ENCODE assay signal across 12 cellular contexts in genomic region chr18:54148678-54149077, GRCh38.
DNase-seq lines count a peak whose midpoint lies in the region; ATAC-seq and TF ChIP-seq lines count a peak whose summit lies in the region.
"Had no signal": no experiment of that assay in that cellular context is flagged by ENCODE, and none has a peak within 500 bp of the region (broad histone marks: within the 10 kb centered on the region; RNA-seq: fewer than 3 reads in every experiment).

No MANE protein-coding gene starts in this region.

- POLR2A ChIA-PET in MCF 10A (lab: Yijun Ruan, JAX) = interaction anchor here (0.8 to 5.7 kb wide), 15 partner anchors 8 to 107 kb away, joined by 3 to 30 read pairs (median 4); partner anchors contain the start of gene MBD2

- H2AFZ ChIP-seq in OCI-LY3 (ENCODE audit: low read depth, low read length) = no peak overlapping the region

- H3K36me3 Mint-ChIP-seq in Calu3 (ENCODE audit: insufficient read depth, unreplicated experiment) = peaks cover 12% of the 10 kb centered on the region
- peaks cover 22% of the 10 kb centered on the region for H3K36me3 Mint-ChIP-seq in MCF 10A (ENCODE audit: insufficient read depth, unreplicated experiment)
- peaks cover 21% of the 10 kb centered on the region for H3K36me3 Mint-ChIP-seq in osteocyte (ENCODE audit: unreplicated experiment)

- BruUV-seq in Calu3 (replicated peaks; lab: Mats Ljungman, UMichigan) (no TSS peak), MCF 10A (replicated peaks; lab: Mats Ljungman, UMichigan) (TSS peak; percentile 32)

- H3K4me3 ChIP-seq in OCI-LY3 (ENCODE audit: low read length) (peak overlapping the region; percentile 3; the same call in 1 of the 2 replicates), gastrocnemius medialis (no peak overlapping the region)
- H3K4me3 ChIP-seq: body of pancreas had no signal

- in situ Hi-C loops in gastrocnemius medialis (cut with MboI; ENCODE audit: low sequenced_read_pairs in 4 of 4) = no loop called here

- H3K27ac Mint-ChIP-seq in Calu3 (ENCODE audit: unreplicated experiment) (peak overlapping the region; percentile 79), MCF 10A (ENCODE audit: low read depth, unreplicated experiment) (peak overlapping the region; percentile 99), osteocyte (ENCODE audit: unreplicated experiment) (peak overlapping the region; percentile 92)

- H3K9me3 Mint-ChIP-seq in Calu3 (ENCODE audit: low read depth, unreplicated experiment) (peaks cover under 1% of the 10 kb centered on the region), MCF 10A (ENCODE audit: unreplicated experiment) (peaks cover 7% of the 10 kb centered on the region), osteocyte (ENCODE audit: unreplicated experiment) (peaks cover 2% of the 10 kb centered on the region)

- H3K27me3 ChIP-seq in OCI-LY3 (ENCODE audit: low read depth, low read length) (no peaks in the 10 kb centered on the region), gastrocnemius medialis (no peaks in the 10 kb centered on the region)
- H3K27me3 ChIP-seq: body of pancreas had no signal

- ATAC-seq in gastrocnemius medialis = no peak
- ATAC-seq: body of pancreas had no signal

- H3K27me3 Mint-ChIP-seq in Calu3 (ENCODE audit: unreplicated experiment) = no peaks in the 10 kb centered on the region
- H3K27me3 Mint-ChIP-seq in MCF 10A (ENCODE audit: insufficient read depth, unreplicated experiment) = no peaks in the 10 kb centered on the region
- H3K27me3 Mint-ChIP-seq in osteocyte (ENCODE audit: unreplicated experiment) = no peaks in the 10 kb centered on the region

- H3K9me3 ChIP-seq in OCI-LY3 (ENCODE audit: insufficient read depth, low read length) (no peaks in the 10 kb centered on the region), gastrocnemius medialis (no peaks in the 10 kb centered on the region)
- H3K9me3 ChIP-seq: body of pancreas had no signal

- TF ChIP-seq POLR2A in gastrocnemius medialis (IDR thresholded peaks at IDR 0.05) = no peak

- DNase-seq in Calu3 (no peak), MCF 10A (ENCODE audit: unreplicated experiment) (no peak), osteocyte (ENCODE audit: extremely low spot score, unreplicated experiment) (no peak), Kasumi-1 (lab: John Stamatoyannopoulos, UW) (no peak), NCI-H1105 treated with DMSO at 0.1 percent for 48 hours (lab: John Stamatoyannopoulos, UW) (no peak), nucleus accumbens (lab: John Stamatoyannopoulos, UW) (no peak), gastrocnemius medialis (no peak)
- DNase-seq: NCI-H1092 treated with DMSO at 0.1 percent for 48 hours, NCI-H510A treated with DMSO at 0.1 percent for 48 hours had no signal

- H3K4me1 Mint-ChIP-seq in Calu3 (ENCODE audit: low read depth, unreplicated experiment) (peaks cover 46% of the 10 kb centered on the region), MCF 10A (ENCODE audit: insufficient read depth, unreplicated experiment) (peaks cover 42% of the 10 kb centered on the region), osteocyte (ENCODE audit: unreplicated experiment) (peaks cover 39% of the 10 kb centered on the region)

- CTCF ChIA-PET in Calu3 (lab: Charles Lee) = interaction anchor here (0.6 kb wide), 1 partner anchor 15 kb away, joined by 3 read pairs; no protein-coding TSS in a partner anchor
- CTCF ChIA-PET in MCF 10A (lab: Yijun Ruan, JAX) = interaction anchor here (0.6 to 2.3 kb wide), 5 partner anchors 19 to 241 kb away, joined by 3 to 7 read pairs (median 3); no protein-coding TSS in a partner anchor

- H3K36me3 ChIP-seq in OCI-LY3 (replicated peaks; ENCODE audit: low read depth, low read length) (peaks cover 35% of the 10 kb centered on the region), gastrocnemius medialis (peaks cover 0 to 12% of the 10 kb centered on the region in 2 donors)

- TF ChIP-seq CTCF in Calu3 (IDR thresholded peaks at IDR 0.05; ENCODE audit: unreplicated experiment) (no peak), OCI-LY3 (IDR thresholded peaks at IDR 0.05; ENCODE audit: low read depth, low read length) (no peak), MCF 10A (IDR thresholded peaks at IDR 0.05; ENCODE audit: unreplicated experiment) (no peak), osteocyte (IDR thresholded peaks at IDR 0.05) (no peak), gastrocnemius medialis (IDR thresholded peaks at IDR 0.05 in 4 of 5, conservative IDR thresholded peaks at IDR 0.05 in 1 of 5) (no peak)

- intact Hi-C loops in Calu3 (cut with micrococcal nuclease; ENCODE audit: unreplicated experiment) (loop anchor here (2.0 kb wide), 1 partner anchor 74 kb away; no protein-coding TSS in a partner anchor), MCF 10A (cut with micrococcal nuclease) (loop anchor here (1.0 kb wide), 2 partner anchors 75 to 121 kb away; partner anchors contain the start of gene POLI), gastrocnemius medialis (cut with DNase I; ENCODE audit: low total_unique reads) (no loop called here)

- 0 out of 2 replicates have a peak, but pooled peaks cover 4% of the 10 kb centered on the region for H4K20me1 ChIP-seq in OCI-LY3 (ENCODE audit: insufficient read depth, low read length)

- no peaks in the 10 kb centered on the region for H3K79me2 ChIP-seq in OCI-LY3 (ENCODE audit: low read length)

- peak overlapping the region; percentile 34 for H3K4me2 ChIP-seq in OCI-LY3 (ENCODE audit: low read length)

- H3K4me3 Mint-ChIP-seq in Calu3 (ENCODE audit: low read depth, unreplicated experiment) = peak overlapping the region; percentile 37
- peak overlapping the region; percentile 65 for H3K4me3 Mint-ChIP-seq in MCF 10A (ENCODE audit: unreplicated experiment)
- H3K4me3 Mint-ChIP-seq in osteocyte (ENCODE audit: unreplicated experiment) = peak overlapping the region; percentile 52
- H3K4me3 Mint-ChIP-seq: CD14-positive monocyte had no signal

- H3K4me1 ChIP-seq in OCI-LY3 (ENCODE audit: low read length) (peaks cover 34% of the 10 kb centered on the region), gastrocnemius medialis (no peaks in the 10 kb centered on the region)
- H3K4me1 ChIP-seq: body of pancreas had no signal

- H3K27ac ChIP-seq in OCI-LY3 (ENCODE audit: low read length) (peak overlapping the region; percentile 71), gastrocnemius medialis (no peak overlapping the region)
- H3K27ac ChIP-seq: body of pancreas had no signal

- no peak overlapping the region for H3K9ac ChIP-seq in OCI-LY3 (ENCODE audit: low read length)
